1 cellular context compared by ENCODE assay signal in the genomic region with DNA sequence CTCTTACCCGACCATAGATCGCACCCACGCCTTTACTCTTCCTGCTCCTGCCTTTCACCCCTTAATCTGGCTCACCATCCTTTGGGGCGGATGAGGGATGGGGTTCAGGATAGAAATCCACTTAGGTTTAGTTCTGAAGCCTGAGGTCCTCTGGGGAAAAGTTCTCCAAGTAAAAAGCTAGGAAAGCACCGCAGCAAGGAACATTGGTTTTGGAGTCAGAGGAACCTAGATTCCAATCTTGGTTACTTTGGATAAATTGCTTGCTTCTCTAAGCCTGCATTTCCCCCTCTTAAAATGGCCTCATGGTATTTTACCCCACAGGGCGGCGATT.
TF ChIP-seq lines count a peak whose summit lies in the region.

No MANE protein-coding gene starts in this region.

TF ChIP-seq in K562, 482 proteins besides CTCF, POLR2A, EP300 and RAD21 (continued from another document):
- TF ChIP-seq LCOR (CRISPR knock-in tag; IDR thresholded peaks at IDR 0.05), result 0 out of 2 replicates have a peak, but pooled peaks have one; percentile 35
- TF ChIP-seq HCFC1 (IDR thresholded peaks at IDR 0.05; ENCODE audit: low read depth, low read length), result no peak
- TF ChIP-seq SLC30A9 (CRISPR knock-in tag; IDR thresholded peaks at IDR 0.05), result 0 out of 2 replicates have a peak, but pooled peaks have one; percentile 16
- no peak for TF ChIP-seq RBM34 (IDR thresholded peaks at IDR 0.05; ENCODE audit: borderline replicate concordance, insufficient read depth, low read length)
- TF ChIP-seq DMBX1 (CRISPR knock-in tag; IDR thresholded peaks at IDR 0.05; ENCODE audit: borderline replicate concordance), result no peak
- TF ChIP-seq TGIF2 (CRISPR knock-in tag; IDR thresholded peaks at IDR 0.05), result no peak
- TF ChIP-seq TCF15 (CRISPR knock-in tag; IDR thresholded peaks at IDR 0.05), result peak; percentile 10; the same call in 1 of the 2 replicates
- TF ChIP-seq ZNF217 (CRISPR knock-in tag; IDR thresholded peaks at IDR 0.05), result no peak
- 0 out of 2 replicates have a peak, but pooled peaks have one; percentile 22 for TF ChIP-seq GATA2 (CRISPR knock-in tag; IDR thresholded peaks at IDR 0.05)
- peak; percentile 49 for TF ChIP-seq SMARCB1 (IDR thresholded peaks at IDR 0.05; ENCODE audit: insufficient read length, low read depth)
- TF ChIP-seq MTA3 (IDR thresholded peaks at IDR 0.05; ENCODE audit: borderline replicate concordance), result no peak
- peak; percentile 45 for TF ChIP-seq EGR1 (conservative IDR thresholded peaks at IDR 0.05)
- TF ChIP-seq SMARCC2 (IDR thresholded peaks at IDR 0.05; ENCODE audit: low read depth), result 0 out of 2 replicates have a peak, but pooled peaks have one; percentile 53
- TF ChIP-seq ILK (tag; IDR thresholded peaks at IDR 0.05; ENCODE audit: borderline replicate concordance, low read depth), result no peak
- no peak for TF ChIP-seq NR4A1 (CRISPR knock-in tag; IDR thresholded peaks at IDR 0.05)
- 0 out of 2 replicates have a peak, but pooled peaks have one; percentile 39 for TF ChIP-seq NR4A1 (tag; IDR thresholded peaks at IDR 0.05)
- TF ChIP-seq TARDBP (IDR thresholded peaks at IDR 0.05), result 0 out of 2 replicates have a peak, but pooled peaks have one; percentile 35
- TF ChIP-seq POLR2G (IDR thresholded peaks at IDR 0.05; ENCODE audit: low read depth, low read length), result no peak
- TF ChIP-seq PHB2 (IDR thresholded peaks at IDR 0.05; ENCODE audit: low read depth), result no peak
- TF ChIP-seq ZNF354B (CRISPR knock-in tag; IDR thresholded peaks at IDR 0.05), result no peak
- TF ChIP-seq SREBF2 (CRISPR knock-in tag; IDR thresholded peaks at IDR 0.05), result no peak
- 0 out of 2 replicates have a peak, but pooled peaks have one; percentile 27 for TF ChIP-seq MEF2D (tag; conservative IDR thresholded peaks at IDR 0.05; ENCODE audit: low read depth)
- no peak for TF ChIP-seq BHLHE40 (IDR thresholded peaks at IDR 0.05; ENCODE audit: low read length)
- TF ChIP-seq, protein P1, sequence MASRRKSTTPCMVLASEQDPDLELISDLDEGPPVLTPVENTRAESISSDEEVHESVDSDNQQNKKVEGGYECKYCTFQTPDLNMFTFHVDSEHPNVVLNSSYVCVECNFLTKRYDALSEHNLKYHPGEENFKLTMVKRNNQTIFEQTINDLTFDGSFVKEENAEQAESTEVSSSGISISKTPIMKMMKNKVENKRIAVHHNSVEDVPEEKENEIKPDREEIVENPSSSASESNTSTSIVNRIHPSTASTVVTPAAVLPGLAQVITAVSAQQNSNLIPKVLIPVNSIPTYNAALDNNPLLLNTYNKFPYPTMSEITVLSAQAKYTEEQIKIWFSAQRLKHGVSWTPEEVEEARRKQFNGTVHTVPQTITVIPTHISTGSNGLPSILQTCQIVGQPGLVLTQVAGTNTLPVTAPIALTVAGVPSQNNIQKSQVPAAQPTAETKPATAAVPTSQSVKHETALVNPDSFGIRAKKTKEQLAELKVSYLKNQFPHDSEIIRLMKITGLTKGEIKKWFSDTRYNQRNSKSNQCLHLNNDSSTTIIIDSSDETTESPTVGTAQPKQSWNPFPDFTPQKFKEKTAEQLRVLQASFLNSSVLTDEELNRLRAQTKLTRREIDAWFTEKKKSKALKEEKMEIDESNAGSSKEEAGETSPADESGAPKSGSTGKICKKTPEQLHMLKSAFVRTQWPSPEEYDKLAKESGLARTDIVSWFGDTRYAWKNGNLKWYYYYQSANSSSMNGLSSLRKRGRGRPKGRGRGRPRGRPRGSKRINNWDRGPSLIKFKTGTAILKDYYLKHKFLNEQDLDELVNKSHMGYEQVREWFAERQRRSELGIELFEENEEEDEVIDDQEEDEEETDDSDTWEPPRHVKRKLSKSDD (conservative IDR thresholded peaks at IDR 0.05; ENCODE audit: low read length), result no peak
- no peak for TF ChIP-seq RHOXF2B (CRISPR knock-in tag; conservative IDR thresholded peaks at IDR 0.05)
- no peak for TF ChIP-seq RFX7 (CRISPR knock-in tag; IDR thresholded peaks at IDR 0.05)
- no peak for TF ChIP-seq ZNF830 (CRISPR knock-in tag; IDR thresholded peaks at IDR 0.05)
- no peak for TF ChIP-seq BCLAF1 (IDR thresholded peaks at IDR 0.05; ENCODE audit: borderline replicate concordance in 1 of 2, control insufficient read depth in 1 of 2, low read depth in 2 of 2, low read length in 1 of 2)
- 0 out of 4 replicates have a peak, but pooled peaks of 1 of the 2 experiments have one; percentile 7 for TF ChIP-seq TBL1XR1 (IDR thresholded peaks at IDR 0.05; ENCODE audit: low read length in 2 of 2)
- no peak for TF ChIP-seq NR3C1 (CRISPR knock-in tag; IDR thresholded peaks at IDR 0.05)
- peak; percentile 2; the same call in 1 of the 2 replicates for TF ChIP-seq BCOR (IDR thresholded peaks at IDR 0.05)
- TF ChIP-seq ETV5 (CRISPR knock-in tag; IDR thresholded peaks at IDR 0.05; ENCODE audit: low read depth), result no peak; the same call in 1 of the 2 replicates
- no peak for TF ChIP-seq MYBL2 (IDR thresholded peaks at IDR 0.05; ENCODE audit: low read depth)
- TF ChIP-seq MYBL2 (CRISPR knock-in tag; IDR thresholded peaks at IDR 0.05; ENCODE audit: borderline replicate concordance), result no peak
- TF ChIP-seq NBN (IDR thresholded peaks at IDR 0.05; ENCODE audit: low read depth), result peak; percentile 10; the same call in 1 of the 2 replicates
- no peak for TF ChIP-seq RUNX1 (IDR thresholded peaks at IDR 0.05; ENCODE audit: low read depth)
- TF ChIP-seq SPI1 (IDR thresholded peaks at IDR 0.05; ENCODE audit: borderline replicate concordance, low read depth, low read length), result no peak
- TF ChIP-seq ZNF644 (tag; IDR thresholded peaks at IDR 0.05; ENCODE audit: low read depth), result 0 out of 2 replicates have a peak, but pooled peaks have one; percentile 32
- TF ChIP-seq HNRNPH1 (optimal IDR thresholded peaks at IDR 0.05; ENCODE audit: low read depth, low read length), result no peak
- TF ChIP-seq CREB3L1 (IDR thresholded peaks at IDR 0.05; ENCODE audit: borderline replicate concordance, low read depth), result peak; percentile 26; the same call in 1 of the 2 replicates
- TF ChIP-seq ASH1L (IDR thresholded peaks at IDR 0.05; ENCODE audit: borderline replicate concordance, low read depth, partially characterized antibody), result no peak
- TF ChIP-seq SUPT5H (IDR thresholded peaks at IDR 0.05), result no peak
